20 cellular contexts compared by ENCODE assay signal in the genomic region with DNA sequence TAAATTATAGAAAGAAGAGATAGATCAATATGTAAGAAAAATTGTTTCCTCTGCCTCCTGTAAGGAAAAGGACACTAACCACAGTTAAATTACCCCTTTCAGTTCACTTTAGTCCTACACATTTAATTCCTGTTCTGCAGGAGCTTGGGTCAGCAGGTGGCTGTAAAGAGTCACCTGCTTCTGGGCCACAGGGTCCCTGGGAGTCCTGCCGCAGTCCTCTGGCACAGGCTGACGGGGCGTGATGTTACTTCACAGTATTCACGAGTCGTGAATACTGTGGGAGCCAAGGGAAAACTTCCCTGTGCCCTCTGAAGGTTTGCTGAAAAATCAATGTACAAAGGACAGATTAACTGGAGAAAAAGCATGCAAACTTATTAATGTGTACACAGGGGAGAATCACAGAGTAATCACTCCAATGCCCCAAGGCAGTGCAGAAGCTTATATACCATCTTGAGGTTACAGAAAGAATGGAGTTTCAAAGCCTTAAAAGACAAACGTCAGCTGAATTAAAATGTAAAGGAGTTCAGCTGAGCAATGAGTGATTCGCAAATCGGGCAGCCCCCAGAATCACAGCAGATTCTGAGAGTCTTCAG.
A peak's percentile ranks its signal among the peaks of the same experiment; 100 is the strongest.
DNase-seq lines count a peak whose midpoint lies in the region; ATAC-seq, FAIRE-seq and TF ChIP-seq lines count a peak whose summit lies in the region.
"Had no signal": no experiment of that assay in that cellular context is flagged by ENCODE, and none has a peak within 500 bp of the region (broad histone marks: within the 10 kb centered on the region; RNA-seq: fewer than 3 reads in every experiment).

No MANE protein-coding gene starts in this region.

- peaks cover 10% of the 10 kb centered on the region for H3K36me3 Mint-ChIP-seq in WTC11
- H3K36me3 Mint-ChIP-seq in mesothelial cell of epicardium = peaks cover 4% of the 10 kb centered on the region
- H3K36me3 Mint-ChIP-seq in type B pancreatic cell = peaks cover 4% of the 10 kb centered on the region
- peaks cover 3% of the 10 kb centered on the region for H3K36me3 Mint-ChIP-seq in endothelial cell (ENCODE audit: low read depth, unreplicated experiment)
- H3K36me3 Mint-ChIP-seq: CD4-positive, alpha-beta memory T cell had no signal

- H3K79me2 ChIP-seq in HepG2 (ENCODE audit: insufficient read depth, low read length) = no peaks in the 10 kb centered on the region

- FAIRE-seq in HepG2 (lab: Jason Lieb, UNC) = no peak
- FAIRE-seq: GM12891, GM18507 had no signal

- intact Hi-C loops in HepG2 (cut with micrococcal nuclease; ENCODE audit: unreplicated experiment) = no loop called here

- no peaks in the 10 kb centered on the region for H3K36me3 ChIP-seq in HepG2 (replicated peaks in 1 of 2; ENCODE audit: control insufficient read depth in 1 of 2, insufficient read depth in 2 of 2, low read length in 2 of 2)

- H3K4me1 ChIP-seq in HepG2 (ENCODE audit: insufficient read depth, low read length) = peaks cover 7% of the 10 kb centered on the region

- TF ChIP-seq POLR2A in HepG2 (IDR thresholded peaks at IDR 0.05; ENCODE audit: insufficient read depth in 1 of 2, low read depth in 2 of 2, low read length in 2 of 2) = no peak

- no peak overlapping the region for H3K4me2 ChIP-seq in HepG2 (ENCODE audit: low read depth, low read length)

- POLR2A ChIA-PET in WTC11 (lab: Charles Lee) = no interaction called here
- POLR2A ChIA-PET in HepG2 (lab: Yijun Ruan, JAX) = no interaction called here

- no peaks in the 10 kb centered on the region for H4K20me1 ChIP-seq in HepG2 (ENCODE audit: insufficient read depth, low read length)

- ATAC-seq in WTC11 = peak; percentile 48
- ATAC-seq in HepG2 = 0 out of 3 replicates have a peak, but pooled peaks have one; percentile 36
- ATAC-seq in HG02623 (IDR thresholded peaks at IDR 0.05; ENCODE audit: unreplicated experiment) = no peak

- DNase-seq in WTC11 (ENCODE audit: low spot score) = no peak
- no peak for DNase-seq in HepG2 (ENCODE audit: low spot score)
- DNase-seq in mesothelial cell of epicardium (ENCODE audit: low spot score in 2 of 2, unreplicated experiment in 2 of 2) = no peak
- no peak for DNase-seq in type B pancreatic cell (ENCODE audit: extremely low spot score, unreplicated experiment)
- no peak for DNase-seq in endothelial cell (ENCODE audit: low spot score)
- DNase-seq in NCI-H2029 treated with DMSO at 0.1 percent for 48 hours (lab: John Stamatoyannopoulos, UW) = no peak
- no peak for DNase-seq in NCI-H526 treated with DMSO at 0.1 percent for 48 hours (lab: John Stamatoyannopoulos, UW)
- DNase-seq: C1 segment of cervical spinal cord; Calu3; CD4-positive, alpha-beta memory T cell; COR-L47; DMS53; DMS79 treated with DMSO at 0.1 percent for 48 hours; GF-D8; GM23248; H9; HFFc6 had no signal

- H3K27me3 Mint-ChIP-seq in WTC11 (ENCODE audit: low read depth) (no peaks in the 10 kb centered on the region), mesothelial cell of epicardium (ENCODE audit: low read depth) (peaks cover 10% of the 10 kb centered on the region), type B pancreatic cell (no peaks in the 10 kb centered on the region), endothelial cell (ENCODE audit: unreplicated experiment) (no peaks in the 10 kb centered on the region)

- H3K27ac ChIP-seq in HepG2 (ENCODE audit: extremely low read length, insufficient read depth, low read length) = no peak overlapping the region
- H3K27ac ChIP-seq: GM23248 had no signal

- peaks cover 4% of the 10 kb centered on the region; the same call in 1 of the 2 replicates for H3K9me3 ChIP-seq in HepG2 (ENCODE audit: low read length)

- 58% methylated on average over 8 of the region's 8 CpGs for WGBS in HepG2 (ENCODE audit: low lambda C conversion rate)

- in situ Hi-C loops in HepG2 (cut with HindIII; ENCODE audit: extremely low pct_ligation_motif_present, low pct_unique_long_range_greater_than_20kb) = no loop called here

- no peak overlapping the region for H3K9ac ChIP-seq in HepG2 (ENCODE audit: insufficient read depth, low read depth, low read length)
- H3K9ac ChIP-seq: GM23248 had no signal

- H3K4me3 Mint-ChIP-seq in WTC11 (no peak overlapping the region), mesothelial cell of epicardium (no peak overlapping the region), type B pancreatic cell (no peak overlapping the region), endothelial cell (ENCODE audit: unreplicated experiment) (no peak overlapping the region)
- H3K4me3 Mint-ChIP-seq: CD4-positive, alpha-beta memory T cell; H9; HFFc6 had no signal

- H3K4me3 ChIP-seq in HepG2 (replicated peaks in 1 of 3; ENCODE audit: insufficient read depth in 1 of 3, low read depth in 2 of 3, low read length in 3 of 3) = no peak overlapping the region
- H3K4me3 ChIP-seq: GM23248 had no signal

- H3K27me3 ChIP-seq in HepG2 (ENCODE audit: control insufficient read depth in 1 of 2, insufficient read depth in 2 of 2, low read length in 2 of 2) = no peaks in the 10 kb centered on the region

- CTCF ChIA-PET in WTC11 (lab: Charles Lee) = interaction anchor here (1.1 to 1.5 kb wide), 3 partner anchors 28 to 328 kb away, joined by 3 to 5 read pairs (median 4); no protein-coding TSS in a partner anchor
- CTCF ChIA-PET in HepG2 (lab: Yijun Ruan, JAX; ENCODE audit: low intra/inter-chr PET ratio, low total read pairs) = no interaction called here

- TF ChIP-seq CTCF in WTC11 (IDR thresholded peaks at IDR 0.05) = no peak
- 0 out of 2 replicates have a peak, but pooled peaks have one; percentile 7 for TF ChIP-seq CTCF in HepG2 (CRISPR knock-in tag; IDR thresholded peaks at IDR 0.05)
- no peak for TF ChIP-seq CTCF in mesothelial cell of epicardium (IDR thresholded peaks at IDR 0.05; ENCODE audit: unreplicated experiment)
- TF ChIP-seq CTCF in type B pancreatic cell (conservative IDR thresholded peaks at IDR 0.05) = no peak
- TF ChIP-seq CTCF in endothelial cell (IDR thresholded peaks at IDR 0.05; ENCODE audit: unreplicated experiment) = no peak

- H3K9me3 Mint-ChIP-seq in WTC11 (peaks cover 29% of the 10 kb centered on the region), mesothelial cell of epicardium (peaks cover 12% of the 10 kb centered on the region), type B pancreatic cell (peaks cover 16% of the 10 kb centered on the region), endothelial cell (ENCODE audit: unreplicated experiment) (no peaks in the 10 kb centered on the region)

- no peak overlapping the region for H2AFZ ChIP-seq in HepG2 (ENCODE audit: low read length)
- H2AFZ ChIP-seq: GM23248 had no signal

- no peak for TF ChIP-seq EP300 in HepG2 (IDR thresholded peaks at IDR 0.05; ENCODE audit: low read depth in 2 of 2, low read length in 2 of 2)
- TF ChIP-seq EP300 in HepG2 (CRISPR knock-in tag; IDR thresholded peaks at IDR 0.05; ENCODE audit: borderline replicate concordance) = no peak

- no TSS peak for BruUV-seq in HepG2 (replicated peaks; lab: Mats Ljungman, UMichigan)

- TF ChIP-seq RAD21 in HepG2 (CRISPR knock-in tag; IDR thresholded peaks at IDR 0.05) = no peak

- H3K4me1 Mint-ChIP-seq in WTC11 = peaks cover 41% of the 10 kb centered on the region
- peaks cover 42% of the 10 kb centered on the region for H3K4me1 Mint-ChIP-seq in mesothelial cell of epicardium
- peaks cover 19% of the 10 kb centered on the region for H3K4me1 Mint-ChIP-seq in type B pancreatic cell (ENCODE audit: unreplicated experiment)
- no peaks in the 10 kb centered on the region for H3K4me1 Mint-ChIP-seq in endothelial cell (ENCODE audit: unreplicated experiment)
- H3K4me1 Mint-ChIP-seq: CD4-positive, alpha-beta memory T cell had no signal

- no peak overlapping the region for H3K27ac Mint-ChIP-seq in WTC11
- peak overlapping the region; percentile 31 for H3K27ac Mint-ChIP-seq in mesothelial cell of epicardium
- H3K27ac Mint-ChIP-seq in type B pancreatic cell = peak overlapping the region; percentile 29
- no peak overlapping the region for H3K27ac Mint-ChIP-seq in endothelial cell (ENCODE audit: unreplicated experiment)
- H3K27ac Mint-ChIP-seq: CD4-positive, alpha-beta memory T cell; HFFc6 had no signal

TF ChIP-seq in WTC11, 78 proteins besides CTCF, POLR2A, EP300 and RAD21:
- TF ChIP-seq GRHL2 (CRISPR knock-in tag; IDR thresholded peaks at IDR 0.05; ENCODE audit: insufficient replicate concordance, severe bottlenecking) (no peak), ETV6 (CRISPR knock-in tag; IDR thresholded peaks at IDR 0.05) (no peak)

TF ChIP-seq in HepG2, 621 proteins besides CTCF, POLR2A, EP300 and RAD21:
- TF ChIP-seq ZNF33B (CRISPR knock-in tag; IDR thresholded peaks at IDR 0.05) = no peak

Comparison
In these comparisons a context has a peak if more than half of its experiments do, and no peak if none do; other contexts are left out.
1. H3K27ac Mint-ChIP-seq: peak in mesothelial cell of epicardium (single experiment) and type B pancreatic cell (single experiment); none in WTC11 (single experiment) and endothelial cell (single experiment).
2. Of the 50 proteins assayed by ChIP-seq in both HepG2 and WTC11: peak only in HepG2: CTCF; only in WTC11: none; in both: none; in neither: 49.